Comparison of ENCODE assay signal across 8 cellular contexts in genomic region chr11:62879554-62879953, GRCh38. TPM values are rescaled to one million over a fixed set of nuclear protein-coding genes. Genes with fewer than 3 reads are reported as not detected.
DNase-seq lines count a peak whose midpoint lies in the region; ATAC-seq and TF ChIP-seq lines count a peak whose summit lies in the region.

No MANE protein-coding gene starts in this region.

- TF ChIP-seq POLR2A in HCT116 (IDR thresholded peaks at IDR 0.05; ENCODE audit: borderline replicate concordance, extremely low read depth, insufficient read depth, insufficient read length) (no peak), gastroesophageal sphincter (IDR thresholded peaks at IDR 0.05) (no peak)

- intact Hi-C loops in HCT116 (cut with micrococcal nuclease) = no loop called here
- intact Hi-C loops in activated CD8-positive, alpha-beta T cell treated with anti-CD3 and anti-CD28 coated beads for 36 hours (cut with micrococcal nuclease) = no loop called here

- WGBS in gastroesophageal sphincter (ENCODE audit: low coverage in 1 of 2), 2 donors = 5% methylated on average over 3 of the region's 3 CpGs; no CpG with 5 or more reads in 1 of the 2 donors

- H3K9me3 ChIP-seq in HCT116 (ENCODE audit: control insufficient read depth in 1 of 2, insufficient read depth in 1 of 2, low read depth in 1 of 2, low read length in 2 of 2) (no peaks in the 10 kb centered on the region), gastroesophageal sphincter (no peaks in the 10 kb centered on the region)

- no peaks in the 10 kb centered on the region for H3K9me3 Mint-ChIP-seq in activated CD8-positive, alpha-beta T cell treated with anti-CD3 and anti-CD28 coated beads for 36 hours

- no peak for DNase-seq in HCT116 (ENCODE audit: low read depth, low spot score)
- no peak for DNase-seq in activated CD8-positive, alpha-beta T cell treated with anti-CD3 and anti-CD28 coated beads for 36 hours
- no peak for DNase-seq in skeletal muscle cell (ENCODE audit: low read depth)
- no peak for DNase-seq in NCI-H748 (lab: John Stamatoyannopoulos, UW; ENCODE audit: unreplicated experiment)
- DNase-seq in superior temporal gyrus (ENCODE audit: extremely low spot score) = no peak
- no peak for DNase-seq in mesenteric fat pad (ENCODE audit: low spot score)
- DNase-seq in hippocampal formation (lab: John Stamatoyannopoulos, UW) = no peak

- peak overlapping the region; percentile 100 for H3K27ac Mint-ChIP-seq in activated CD8-positive, alpha-beta T cell treated with anti-CD3 and anti-CD28 coated beads for 36 hours

- peaks cover 96% of the 10 kb centered on the region for H3K79me2 ChIP-seq in HCT116 (ENCODE audit: insufficient read depth, low read length)

- no peaks in the 10 kb centered on the region for H3K27me3 Mint-ChIP-seq in activated CD8-positive, alpha-beta T cell treated with anti-CD3 and anti-CD28 coated beads for 36 hours

- TF ChIP-seq RAD21 in HCT116 (IDR thresholded peaks at IDR 0.05; ENCODE audit: low read depth) = no peak

- H3K4me3 Mint-ChIP-seq in activated CD8-positive, alpha-beta T cell treated with anti-CD3 and anti-CD28 coated beads for 36 hours = peak overlapping the region; percentile 99

- peak overlapping the region; percentile 79 for H3K4me2 ChIP-seq in HCT116 (ENCODE audit: low read length)

- H3K36me3 ChIP-seq in HCT116 (ENCODE audit: control insufficient read depth in 1 of 2, insufficient read depth in 2 of 2, low read length in 2 of 2) (peaks cover 23 to 41% of the 10 kb centered on the region in 2 experiments), gastroesophageal sphincter (peaks cover 0 to 24% of the 10 kb centered on the region in 2 donors)

- BruUV-seq in HCT116 (replicated peaks; lab: Mats Ljungman, UMichigan) = no TSS peak

- CTCF ChIA-PET in HCT116 (lab: Charles Lee) = interaction anchor here (1.2 kb wide), 1 partner anchor 93 kb away, joined by 3 read pairs; no protein-coding TSS in a partner anchor
- CTCF ChIA-PET in activated CD8-positive, alpha-beta T cell treated with anti-CD3 and anti-CD28 coated beads for 36 hours (lab: Charles Lee) = no interaction called here

- no peaks in the 10 kb centered on the region for H3K9me2 ChIP-seq in HCT116 (ENCODE audit: insufficient read depth)

- ATAC-seq in HCT116 = no peak
- ATAC-seq in activated CD8-positive, alpha-beta T cell treated with anti-CD3 and anti-CD28 coated beads for 36 hours = no peak
- no peak for ATAC-seq in gastroesophageal sphincter

- peaks cover 38 to 62% of the 10 kb centered on the region in 2 experiments for H3K4me1 ChIP-seq in HCT116 (ENCODE audit: control insufficient read depth in 1 of 2, insufficient read depth in 2 of 2, low read length in 2 of 2)
- peaks cover 0 to 50% (median 32%) of the 10 kb centered on the region in 3 donors for H3K4me1 ChIP-seq in gastroesophageal sphincter

- TF ChIP-seq EP300 in gastroesophageal sphincter (IDR thresholded peaks at IDR 0.05) = no peak

- peaks cover 32% of the 10 kb centered on the region for H3K4me1 Mint-ChIP-seq in activated CD8-positive, alpha-beta T cell treated with anti-CD3 and anti-CD28 coated beads for 36 hours (ENCODE audit: low read depth)

- peaks cover 23% of the 10 kb centered on the region; the same call in 1 of the 2 replicates for H4K20me1 ChIP-seq in HCT116 (ENCODE audit: insufficient read depth)

- H3K9ac ChIP-seq in HCT116 (ENCODE audit: low read length) = peak overlapping the region; percentile 92

- RAD21 ChIA-PET in HCT116 (lab: Charles Lee; ENCODE audit: low non-redundant PET in 1 of 2, low total read pairs in 2 of 2, uncharacterized antibody in 2 of 2, unreplicated experiment in 2 of 2) = no interaction called here

- H2AFZ ChIP-seq in HCT116 (ENCODE audit: low read depth, low read length, poor library complexity, severe bottlenecking) = no peak overlapping the region

- H3K4me3 ChIP-seq in HCT116 (replicated peaks in 1 of 2; ENCODE audit: low read depth in 1 of 2, low read length in 2 of 2) (peak overlapping the region; percentile 75 to 85), gastroesophageal sphincter (peak overlapping the region in 1 of 2 donors; percentile 93), skeletal muscle cell (ENCODE audit: low read depth, low read length) (peak overlapping the region; percentile 82)

- peaks cover 63% of the 10 kb centered on the region for H3K36me3 Mint-ChIP-seq in activated CD8-positive, alpha-beta T cell treated with anti-CD3 and anti-CD28 coated beads for 36 hours (ENCODE audit: low read depth)

- peak overlapping the region; percentile 96 for H3K27ac ChIP-seq in HCT116 (ENCODE audit: low read depth, low read length)
- peak overlapping the region; percentile 95 to 99 (median 97) for H3K27ac ChIP-seq in gastroesophageal sphincter

- POLR2A ChIA-PET in HCT116 (lab: Charles Lee) = interaction anchor here (0.6 to 4.2 kb wide), 7 partner anchors 24 to 215 kb away, joined by 3 to 46 read pairs (median 4); partner anchors contain the start of genes C11orf98 and CSKMT
- POLR2A ChIA-PET in activated CD8-positive, alpha-beta T cell treated with anti-CD3 and anti-CD28 coated beads for 36 hours (lab: Charles Lee) = interaction anchor here (0.7 to 15.6 kb wide), 9 partner anchors 8 to 208 kb away, joined by 3 to 495 read pairs (median 8); partner anchors contain the start of genes LBHD1, NXF1, TMEM179B and UQCC3

- H3K27me3 ChIP-seq in HCT116 (ENCODE audit: insufficient read depth, low read length) (no peaks in the 10 kb centered on the region), gastroesophageal sphincter (no peaks in the 10 kb centered on the region)

- TF ChIP-seq CTCF in HCT116 (IDR thresholded peaks at IDR 0.05 in 2 of 3, conservative IDR thresholded peaks at IDR 0.05 in 1 of 3; ENCODE audit: borderline replicate concordance in 1 of 3, insufficient read depth in 1 of 3, low read depth in 2 of 3, low read length in 2 of 3) = no peak
- no peak for TF ChIP-seq CTCF in activated CD8-positive, alpha-beta T cell treated with anti-CD3 and anti-CD28 coated beads for 36 hours (IDR thresholded peaks at IDR 0.05)
- TF ChIP-seq CTCF in gastroesophageal sphincter (IDR thresholded peaks at IDR 0.05) = no peak

TF ChIP-seq in HCT116, 20 proteins besides CTCF, POLR2A, EP300 and RAD21 (continues in another document):
- TF ChIP-seq SIN3A (IDR thresholded peaks at IDR 0.05; ENCODE audit: low read depth) = no peak
- no peak for TF ChIP-seq ZFX (IDR thresholded peaks at IDR 0.05)
- no peak for TF ChIP-seq SP1 (IDR thresholded peaks at IDR 0.05; ENCODE audit: low read depth)
- TF ChIP-seq YY1 (IDR thresholded peaks at IDR 0.05; ENCODE audit: extremely low read depth, insufficient replicate concordance, low read depth, low read length) = no peak
- TF ChIP-seq, protein P1, sequence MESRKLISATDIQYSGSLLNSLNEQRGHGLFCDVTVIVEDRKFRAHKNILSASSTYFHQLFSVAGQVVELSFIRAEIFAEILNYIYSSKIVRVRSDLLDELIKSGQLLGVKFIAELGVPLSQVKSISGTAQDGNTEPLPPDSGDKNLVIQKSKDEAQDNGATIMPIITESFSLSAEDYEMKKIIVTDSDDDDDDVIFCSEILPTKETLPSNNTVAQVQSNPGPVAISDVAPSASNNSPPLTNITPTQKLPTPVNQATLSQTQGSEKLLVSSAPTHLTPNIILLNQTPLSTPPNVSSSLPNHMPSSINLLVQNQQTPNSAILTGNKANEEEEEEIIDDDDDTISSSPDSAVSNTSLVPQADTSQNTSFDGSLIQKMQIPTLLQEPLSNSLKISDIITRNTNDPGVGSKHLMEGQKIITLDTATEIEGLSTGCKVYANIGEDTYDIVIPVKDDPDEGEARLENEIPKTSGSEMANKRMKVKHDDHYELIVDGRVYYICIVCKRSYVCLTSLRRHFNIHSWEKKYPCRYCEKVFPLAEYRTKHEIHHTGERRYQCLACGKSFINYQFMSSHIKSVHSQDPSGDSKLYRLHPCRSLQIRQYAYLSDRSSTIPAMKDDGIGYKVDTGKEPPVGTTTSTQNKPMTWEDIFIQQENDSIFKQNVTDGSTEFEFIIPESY (IDR thresholded peaks at IDR 0.05; ENCODE audit: extremely low read depth, insufficient replicate concordance, low read length) = no peak
- no peak for TF ChIP-seq TCF7L2 (IDR thresholded peaks at IDR 0.05; ENCODE audit: borderline replicate concordance, extremely low read depth, insufficient read depth, insufficient read length)
- TF ChIP-seq EZH2 (IDR thresholded peaks at IDR 0.05) = no peak
- no peak for TF ChIP-seq ATF3 (IDR thresholded peaks at IDR 0.05)
- TF ChIP-seq CBX3 (IDR thresholded peaks at IDR 0.05; ENCODE audit: low read depth) = no peak
- no peak for TF ChIP-seq JUND (IDR thresholded peaks at IDR 0.05)
- TF ChIP-seq FOSL1 (IDR thresholded peaks at IDR 0.05; ENCODE audit: low read depth) = no peak
- TF ChIP-seq EGR1 (IDR thresholded peaks at IDR 0.05; ENCODE audit: low read depth) = no peak
- no peak for TF ChIP-seq ELF1 (IDR thresholded peaks at IDR 0.05; ENCODE audit: borderline replicate concordance, low read depth)

RNA-seq across cellular contexts. Expression of gene SLC3A2, which starts 1.1 kb away (rescaled TPM):
- total RNA-seq in HCT116 (2021; ENCODE audit: unreplicated experiment) = 418 TPM
- 519 and 571 TPM in 2 replicates for polyA plus RNA-seq in HCT116 (2012)
- 100 to 1,000 TPM; 299 to 315 TPM for total RNA-seq in activated CD8-positive, alpha-beta T cell treated with anti-CD3 and anti-CD28 coated beads for 36 hours
- 100 to 1,000 TPM in 1 of 4 donors, 10 to 100 TPM in 3; 66.9 to 144 (median 80.2) TPM for total RNA-seq in gastroesophageal sphincter
- total RNA-seq in mesenteric fat pad = 202 TPM

RNA-seq across cellular contexts. Expression of gene WDR74, which starts 40.2 kb away (rescaled TPM):
- total RNA-seq in HCT116 (2021; ENCODE audit: unreplicated experiment) (111 TPM), gastroesophageal sphincter (10 to 100 TPM; 26.6 to 46.8 (median 39.3) TPM), mesenteric fat pad (50.9 TPM)
- polyA plus RNA-seq in HCT116 (2012) = 113 and 122 TPM in 2 replicates
- total RNA-seq in activated CD8-positive, alpha-beta T cell treated with anti-CD3 and anti-CD28 coated beads for 36 hours = 10 to 100 TPM; 96.5 to 99.3 TPM

RNA-seq across cellular contexts. Expression of gene CHRM1, which starts 41.6 kb away (rescaled TPM):
- total RNA-seq in HCT116 (2021; ENCODE audit: unreplicated experiment) (0.10 TPM), gastroesophageal sphincter (under 1 TPM in 3 of 4 donors, not detected in 1; 0.16 to 0.89 (median 0.27) TPM), mesenteric fat pad (not detected)
- polyA plus RNA-seq in HCT116 (2012) = 0.23 TPM in 1 of 2 replicates, not detected in the other
- not detected for total RNA-seq in activated CD8-positive, alpha-beta T cell treated with anti-CD3 and anti-CD28 coated beads for 36 hours

RNA-seq across cellular contexts. Expression of gene TEX54, which starts 46.9 kb away (rescaled TPM):
- total RNA-seq in HCT116 (2021; ENCODE audit: unreplicated experiment) (not detected), gastroesophageal sphincter (not detected), mesenteric fat pad (not detected)
- polyA plus RNA-seq in HCT116 (2012) = 0.22 and 0.64 TPM in 2 replicates
- total RNA-seq in activated CD8-positive, alpha-beta T cell treated with anti-CD3 and anti-CD28 coated beads for 36 hours = not detected

RNA-seq across cellular contexts. Expression of gene STX5, which starts 47.7 kb away (rescaled TPM):
- total RNA-seq in HCT116 (2021; ENCODE audit: unreplicated experiment) = 29.5 TPM
- polyA plus RNA-seq in HCT116 (2012) = 38.0 and 43.6 TPM in 2 replicates
- 10 to 100 TPM; 22.0 to 22.8 TPM for total RNA-seq in activated CD8-positive, alpha-beta T cell treated with anti-CD3 and anti-CD28 coated beads for 36 hours
- total RNA-seq in gastroesophageal sphincter = 10 to 100 TPM; 23.3 to 31.6 (median 27.8) TPM
- total RNA-seq in mesenteric fat pad = 41.8 TPM
